9 cellular contexts compared by ENCODE assay signal in genomic region chr11:96037267-96037990, GRCh38.
DNase-seq lines count a peak whose midpoint lies in the region; ATAC-seq and TF ChIP-seq lines count a peak whose summit lies in the region.
"Had no signal": no experiment of that assay in that cellular context is flagged by ENCODE, and none has a peak within 500 bp of the region (broad histone marks: within the 10 kb centered on the region; RNA-seq: fewer than 3 reads in every experiment).

No MANE protein-coding gene starts in this region.

- DNase-seq in Caki2 (ENCODE audit: low read depth), result peak; percentile 43
- peak; percentile 62 for DNase-seq in brain microvascular endothelial cell
- DNase-seq in CD8-positive, alpha-beta memory T cell, result no peak
- DNase-seq in NCI-H510A (lab: John Stamatoyannopoulos, UW), result no peak
- no peak for DNase-seq in cerebellum (ENCODE audit: low spot score)

- CTCF ChIA-PET in CD8-positive, alpha-beta memory T cell (lab: Charles Lee), result no interaction called here

- H3K9me3 Mint-ChIP-seq in CD8-positive, alpha-beta memory T cell, result no peaks in the 10 kb centered on the region

- H3K4me1 Mint-ChIP-seq in CD8-positive, alpha-beta memory T cell, result peaks cover 20 to 45% (median 43%) of the 10 kb centered on the region in 3 donors

- in situ Hi-C loops in Caki2 (cut with HindIII; ENCODE audit: low pct_unique_long_range_greater_than_20kb, low sequenced_read_pairs) (no loop called here), brain microvascular endothelial cell (cut with HindIII; ENCODE audit: low pct_ligation_motif_present, low sequenced_read_pairs) (no loop called here)

- H3K27ac Mint-ChIP-seq in CD8-positive, alpha-beta memory T cell, result no peak overlapping the region
- H3K27ac Mint-ChIP-seq: progenitor cell of endocrine pancreas had no signal

- H3K4me3 Mint-ChIP-seq in CD8-positive, alpha-beta memory T cell, result no peak overlapping the region

- H3K36me3 Mint-ChIP-seq in CD8-positive, alpha-beta memory T cell, result peaks cover 0 to 21% (median 12%) of the 10 kb centered on the region in 3 donors

- no peaks in the 10 kb centered on the region for H3K36me3 ChIP-seq in HUES6 (ENCODE audit: control insufficient read depth, insufficient read depth, low read length)
- no peaks in the 10 kb centered on the region for H3K36me3 ChIP-seq in brain microvascular endothelial cell (replicated peaks)
- H3K36me3 ChIP-seq in mesodermal cell (ENCODE audit: control insufficient read depth, insufficient read depth, low read length), result peaks cover 3% of the 10 kb centered on the region
- no peaks in the 10 kb centered on the region for H3K36me3 ChIP-seq in CD8-positive, alpha-beta memory T cell (ENCODE audit: insufficient read depth, low read length)

- WGBS in mesodermal cell (ENCODE audit: insufficient coverage in 2 of 2), 2 experiments, result 66 to 73% methylated on average over 3 to 5 of the region's 6 CpGs

- H3K4me1 ChIP-seq in HUES6 (ENCODE audit: control insufficient read depth, insufficient read depth, low read length), result peaks cover 28% of the 10 kb centered on the region; the same call in 1 of the 2 replicates
- H3K4me1 ChIP-seq in mesodermal cell (ENCODE audit: control insufficient read depth, insufficient read depth, low read length, poor library complexity, severe bottlenecking), result peaks cover 15% of the 10 kb centered on the region
- H3K4me1 ChIP-seq in CD8-positive, alpha-beta memory T cell (ENCODE audit: insufficient read depth, low read length), result peaks cover 8% of the 10 kb centered on the region

- H3K9ac ChIP-seq in HUES6 (ENCODE audit: low read length), result no peak overlapping the region

- H3K9me3 ChIP-seq in HUES6 (ENCODE audit: control insufficient read depth, insufficient read depth, low read depth, low read length), result no peaks in the 10 kb centered on the region
- no peaks in the 10 kb centered on the region for H3K9me3 ChIP-seq in mesodermal cell (ENCODE audit: control insufficient read depth, low read length)
- no peaks in the 10 kb centered on the region for H3K9me3 ChIP-seq in CD8-positive, alpha-beta memory T cell (ENCODE audit: low read length)

- H3K27me3 Mint-ChIP-seq in CD8-positive, alpha-beta memory T cell, result no peaks in the 10 kb centered on the region
- H3K27me3 Mint-ChIP-seq: progenitor cell of endocrine pancreas had no signal

- ATAC-seq in HG03095 (IDR thresholded peaks at IDR 0.05; ENCODE audit: unreplicated experiment), result no peak

- peak; percentile 9 for TF ChIP-seq CTCF in brain microvascular endothelial cell (IDR thresholded peaks at IDR 0.05; ENCODE audit: low read depth, low read length, missing control alignments)

- H3K27me3 ChIP-seq in HUES6 (ENCODE audit: control insufficient read depth, insufficient read depth, low read length) (no peaks in the 10 kb centered on the region), brain microvascular endothelial cell (replicated peaks) (no peaks in the 10 kb centered on the region)
- H3K27me3 ChIP-seq in CD8-positive, alpha-beta memory T cell (ENCODE audit: insufficient read depth, low read length, poor library complexity, severe bottlenecking), result no peaks in the 10 kb centered on the region

- POLR2A ChIA-PET in CD8-positive, alpha-beta memory T cell (lab: Charles Lee), result no interaction called here

- no peak overlapping the region for H3K4me3 ChIP-seq in HUES6 (ENCODE audit: low read depth, low read length)
- no peak overlapping the region for H3K4me3 ChIP-seq in brain microvascular endothelial cell (ENCODE audit: low read depth, low read length)
- no peak overlapping the region for H3K4me3 ChIP-seq in mesodermal cell (ENCODE audit: extremely low read depth, insufficient read depth, low read length, poor library complexity, severe bottlenecking)
- no peak overlapping the region for H3K4me3 ChIP-seq in CD8-positive, alpha-beta memory T cell (ENCODE audit: low read length)

- H3K27ac ChIP-seq in HUES6 (ENCODE audit: low read depth, low read length) (peak overlapping the region; percentile 12; the same call in 1 of the 2 replicates), brain microvascular endothelial cell (no peak overlapping the region), mesodermal cell (ENCODE audit: low read depth, low read length, severe bottlenecking) (peak overlapping the region; percentile 91)
- no peak overlapping the region for H3K27ac ChIP-seq in CD8-positive, alpha-beta memory T cell (ENCODE audit: low read depth, low read length)

Comparison
In these comparisons a context has a peak if more than half of its experiments do, and no peak if none do; other contexts are left out.
1. DNase-seq: peak in Caki2 (single experiment) and brain microvascular endothelial cell (single experiment); none in CD8-positive, alpha-beta memory T cell (0 of 5), NCI-H510A (single experiment) and cerebellum (single experiment).
2. H3K27ac ChIP-seq: peak in HUES6 (single experiment) and mesodermal cell (single experiment); none in brain microvascular endothelial cell (single experiment) and CD8-positive, alpha-beta memory T cell (single experiment).